Comparison of ENCODE assay signal across 9 cellular contexts in the genomic region with DNA sequence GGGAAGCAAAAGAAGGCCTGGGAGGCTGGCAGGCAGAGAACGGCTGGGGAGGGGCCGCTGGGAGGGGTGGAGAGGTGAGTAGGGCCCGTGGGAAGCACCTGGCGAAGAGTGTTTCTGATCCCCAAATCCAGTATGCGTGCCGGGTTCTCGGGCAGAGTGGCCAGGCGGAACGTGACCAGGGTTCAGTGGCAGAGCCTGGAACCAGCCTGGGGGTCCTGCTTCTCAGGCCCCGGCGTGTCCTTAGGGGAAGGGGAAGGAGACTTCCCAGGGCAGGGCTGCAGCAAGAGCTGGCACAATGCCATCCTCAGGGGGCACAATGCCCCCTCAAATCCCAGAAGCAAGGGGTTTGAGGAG. TPM values are rescaled to one million over a fixed set of nuclear protein-coding genes. Genes with fewer than 3 reads are reported as not detected.
DNase-seq lines count a peak whose midpoint lies in the region; ATAC-seq and TF ChIP-seq lines count a peak whose summit lies in the region.
"Had no signal": no experiment of that assay in that cellular context is flagged by ENCODE, and none has a peak within 500 bp of the region (broad histone marks: within the 10 kb centered on the region; RNA-seq: fewer than 3 reads in every experiment).

No MANE protein-coding gene starts in this region.

- TF ChIP-seq CTCF in A673 (conservative IDR thresholded peaks at IDR 0.05; ENCODE audit: low read depth, low read length) (no peak), colonic mucosa (IDR thresholded peaks at IDR 0.05) (no peak), neural cell (IDR thresholded peaks at IDR 0.05; ENCODE audit: poor library complexity, severe bottlenecking) (no peak)

- POLR2A ChIA-PET in A673 (lab: Charles Lee; ENCODE audit: low non-redundant PET) = no interaction called here

- peaks cover 8% of the 10 kb centered on the region for H3K4me1 ChIP-seq in A673 (ENCODE audit: insufficient read depth, low read length, poor library complexity, severe bottlenecking)
- peaks cover 12% of the 10 kb centered on the region; the same call in 1 of the 2 replicates for H3K4me1 ChIP-seq in HUES6 (ENCODE audit: control insufficient read depth, insufficient read depth, low read length)
- H3K4me1 ChIP-seq in colonic mucosa = no peaks in the 10 kb centered on the region

- H3F3A ChIP-seq in neural cell (ENCODE audit: insufficient read depth, low read length, poor library complexity, severe bottlenecking) = no peaks in the 10 kb centered on the region

- CTCF ChIA-PET in A673 (lab: Charles Lee) = no interaction called here

- ATAC-seq in GM21529 (IDR thresholded peaks at IDR 0.05; ENCODE audit: unreplicated experiment) = no peak

- intact Hi-C loops in A673 (cut with micrococcal nuclease; ENCODE audit: unreplicated experiment) (no loop called here), colonic mucosa (cut with DNase I) (no loop called here), head of caudate nucleus (cut with DNase I) (loop anchor here (10.0 kb wide), 1 partner anchor 51 kb away; no protein-coding TSS in a partner anchor)

- no peak overlapping the region for H3K4me2 ChIP-seq in neural cell (ENCODE audit: low read length)

- H3K27me3 ChIP-seq in A673 (replicated peaks; ENCODE audit: insufficient read depth, low read depth, low read length, poor library complexity) (no peaks in the 10 kb centered on the region), HUES6 (ENCODE audit: control insufficient read depth, insufficient read depth, low read length) (peaks cover 7% of the 10 kb centered on the region), colonic mucosa (no peaks in the 10 kb centered on the region), neural cell (ENCODE audit: insufficient read depth, low read depth, low read length) (no peaks in the 10 kb centered on the region)

- no peaks in the 10 kb centered on the region for H3K9me2 ChIP-seq in neural cell (ENCODE audit: insufficient read depth, low read length)

- H3K9ac ChIP-seq in HUES6 (ENCODE audit: low read length) (no peak overlapping the region), colonic mucosa (ENCODE audit: low read depth in 2 of 2, low read length in 2 of 2) (peak overlapping the region in 1 of 2 donors; percentile 56), neural cell (ENCODE audit: low read length) (peak overlapping the region; percentile 78)

- no peaks in the 10 kb centered on the region for H3K79me2 ChIP-seq in neural cell (replicated peaks; ENCODE audit: insufficient read depth, low read length)

- no peaks in the 10 kb centered on the region for H3K9me3 ChIP-seq in A673 (ENCODE audit: low read depth, low read length, poor library complexity, severe bottlenecking)
- H3K9me3 ChIP-seq in HUES6 (ENCODE audit: control insufficient read depth, insufficient read depth, low read depth, low read length) = no peaks in the 10 kb centered on the region
- no peaks in the 10 kb centered on the region for H3K9me3 ChIP-seq in colonic mucosa
- H3K9me3 ChIP-seq in neural cell (ENCODE audit: low read length) = no peaks in the 10 kb centered on the region

- TF ChIP-seq RAD21 in neural cell (conservative IDR thresholded peaks at IDR 0.05) = no peak

- no peak overlapping the region for H2AFZ ChIP-seq in neural cell (ENCODE audit: low read depth, low read length)

- H3K36me3 ChIP-seq in A673 (ENCODE audit: insufficient read depth, low read length, poor library complexity, severe bottlenecking) = no peaks in the 10 kb centered on the region
- H3K36me3 ChIP-seq in HUES6 (ENCODE audit: control insufficient read depth, insufficient read depth, low read length) = no peaks in the 10 kb centered on the region
- no peaks in the 10 kb centered on the region for H3K36me3 ChIP-seq in colonic mucosa
- no peaks in the 10 kb centered on the region for H3K36me3 ChIP-seq in neural cell (ENCODE audit: insufficient read depth, low read length)

- DNase-seq in A673 (ENCODE audit: low spot score) (no peak), colonic mucosa (no peak), GDM1 (lab: John Stamatoyannopoulos, UW) (no peak), DMS79 (lab: John Stamatoyannopoulos, UW) (no peak), head of caudate nucleus (no peak)
- DNase-seq: posterior cingulate gyrus had no signal

- H3K27ac ChIP-seq in A673 (ENCODE audit: low read depth, low read length, poor library complexity, severe bottlenecking) (no peak overlapping the region), HUES6 (ENCODE audit: low read depth, low read length) (no peak overlapping the region), colonic mucosa (no peak overlapping the region), neural cell (ENCODE audit: low read length) (no peak overlapping the region)

- BruUV-seq in A673 (replicated peaks; lab: Mats Ljungman, UMichigan) = no TSS peak

- H4K20me1 ChIP-seq in neural cell (ENCODE audit: insufficient read depth) = no peaks in the 10 kb centered on the region

- TF ChIP-seq EP300 in neural cell (conservative IDR thresholded peaks at IDR 0.05; ENCODE audit: poor library complexity, severe bottlenecking) = no peak

- H3K4me3 ChIP-seq in A673 (ENCODE audit: low read depth, low read length, poor library complexity, severe bottlenecking) (peak overlapping the region; percentile 58), HUES6 (ENCODE audit: low read depth, low read length) (peak overlapping the region; percentile 71), colonic mucosa (peak overlapping the region; percentile 57), neural cell (ENCODE audit: low read length) (no peak overlapping the region)

TF ChIP-seq in neural cell, 6 proteins besides CTCF, POLR2A, EP300 and RAD21:
- TF ChIP-seq MXI1 (conservative IDR thresholded peaks at IDR 0.05; ENCODE audit: poor library complexity, severe bottlenecking) (no peak), EZH2 (IDR thresholded peaks at IDR 0.05; ENCODE audit: borderline replicate concordance, insufficient read depth, low read length, poor library complexity, severe bottlenecking) (no peak), SMC3 (conservative IDR thresholded peaks at IDR 0.05; ENCODE audit: poor library complexity) (no peak), POLR2AphosphoS5 (IDR thresholded peaks at IDR 0.05) (no peak), TAF1 (IDR thresholded peaks at IDR 0.05; ENCODE audit: low read depth) (no peak)
- TF ChIP-seq, protein P1, sequence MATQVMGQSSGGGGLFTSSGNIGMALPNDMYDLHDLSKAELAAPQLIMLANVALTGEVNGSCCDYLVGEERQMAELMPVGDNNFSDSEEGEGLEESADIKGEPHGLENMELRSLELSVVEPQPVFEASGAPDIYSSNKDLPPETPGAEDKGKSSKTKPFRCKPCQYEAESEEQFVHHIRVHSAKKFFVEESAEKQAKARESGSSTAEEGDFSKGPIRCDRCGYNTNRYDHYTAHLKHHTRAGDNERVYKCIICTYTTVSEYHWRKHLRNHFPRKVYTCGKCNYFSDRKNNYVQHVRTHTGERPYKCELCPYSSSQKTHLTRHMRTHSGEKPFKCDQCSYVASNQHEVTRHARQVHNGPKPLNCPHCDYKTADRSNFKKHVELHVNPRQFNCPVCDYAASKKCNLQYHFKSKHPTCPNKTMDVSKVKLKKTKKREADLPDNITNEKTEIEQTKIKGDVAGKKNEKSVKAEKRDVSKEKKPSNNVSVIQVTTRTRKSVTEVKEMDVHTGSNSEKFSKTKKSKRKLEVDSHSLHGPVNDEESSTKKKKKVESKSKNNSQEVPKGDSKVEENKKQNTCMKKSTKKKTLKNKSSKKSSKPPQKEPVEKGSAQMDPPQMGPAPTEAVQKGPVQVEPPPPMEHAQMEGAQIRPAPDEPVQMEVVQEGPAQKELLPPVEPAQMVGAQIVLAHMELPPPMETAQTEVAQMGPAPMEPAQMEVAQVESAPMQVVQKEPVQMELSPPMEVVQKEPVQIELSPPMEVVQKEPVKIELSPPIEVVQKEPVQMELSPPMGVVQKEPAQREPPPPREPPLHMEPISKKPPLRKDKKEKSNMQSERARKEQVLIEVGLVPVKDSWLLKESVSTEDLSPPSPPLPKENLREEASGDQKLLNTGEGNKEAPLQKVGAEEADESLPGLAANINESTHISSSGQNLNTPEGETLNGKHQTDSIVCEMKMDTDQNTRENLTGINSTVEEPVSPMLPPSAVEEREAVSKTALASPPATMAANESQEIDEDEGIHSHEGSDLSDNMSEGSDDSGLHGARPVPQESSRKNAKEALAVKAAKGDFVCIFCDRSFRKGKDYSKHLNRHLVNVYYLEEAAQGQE (IDR thresholded peaks at IDR 0.05; ENCODE audit: borderline replicate concordance) = no peak

RNA-seq across cellular contexts. Expression of a gene that starts 25.5 kb away (rescaled TPM):
- total RNA-seq in A673 (2021) = 12.1 and 14.0 TPM in 2 replicates
- total RNA-seq in colonic mucosa = 1 to 10 TPM; 9.1 to 9.6 TPM
- 20.8 and 30.5 TPM in 2 replicates for polyA plus RNA-seq in neural cell
- polyA minus RNA-seq in neural cell = 28.4 and 41.1 TPM in 2 replicates
